Comparison of ENCODE assay signal across 23 cellular contexts in the genomic region with DNA sequence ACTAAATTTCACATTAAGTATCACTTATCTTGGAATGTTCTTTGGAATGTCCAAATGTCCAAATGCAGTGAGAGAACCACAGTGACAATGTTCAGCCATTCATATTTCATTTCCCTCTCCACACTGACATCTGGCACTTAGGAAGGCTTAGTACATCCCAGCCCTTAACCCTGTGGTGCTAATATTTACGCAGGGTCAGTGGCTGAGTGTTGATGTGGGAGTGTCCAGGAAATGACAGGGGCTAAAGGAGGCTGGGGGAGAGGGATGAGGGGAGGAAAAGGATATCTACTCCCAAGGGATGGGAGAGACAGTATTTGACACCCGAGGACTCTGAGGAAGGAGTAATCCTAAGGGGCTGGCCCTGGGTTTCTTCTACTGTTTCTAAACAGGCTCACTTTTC. TPM values are rescaled to one million over a fixed set of nuclear protein-coding genes. Genes with fewer than 3 reads are reported as not detected.
DNase-seq lines count a peak whose midpoint lies in the region; ATAC-seq and TF ChIP-seq lines count a peak whose summit lies in the region.
"Had no signal": no experiment of that assay in that cellular context is flagged by ENCODE, and none has a peak within 500 bp of the region (broad histone marks: within the 10 kb centered on the region; RNA-seq: fewer than 3 reads in every experiment).

No MANE protein-coding gene starts in this region.

- DNase-seq in H9: peak; percentile 10
- DNase-seq in NCI-H2029 treated with DMSO at 0.1 percent for 48 hours (lab: John Stamatoyannopoulos, UW): peak; percentile 19
- DNase-seq in SK-N-DZ (ENCODE audit: low spot score): peak; percentile 20
- DNase-seq in right lobe of liver: no peak
- DNase-seq in effector CD4-positive, alpha-beta T cell: no peak
- no peak for DNase-seq in HT-29 (ENCODE audit: low spot score)
- DNase-seq: activated CD4-positive, alpha-beta T cell treated with anti-CD3 and anti-CD28 coated beads, Interleukin-2, amount 50 U/mL, for 1 hour; activated naive CD8-positive, alpha-beta T cell treated with anti-CD3 and anti-CD28 coated beads, Interleukin-2, amount 10 ng/mL, durations not matched to agents 7 days and 5 days; CD8-positive, alpha-beta T cell; DMS79; effector memory CD4-positive, alpha-beta T cell; NCI-H1105; nucleus accumbens; retina; spleen; stimulated activated CD4-positive, alpha-beta T cell treated with anti-CD3 and anti-CD28 coated beads, Interleukin-4, amount 100 ng/mL, for 1 hour; stimulated activated naive CD8-positive, alpha-beta T cell treated with anti-CD3 and anti-CD28 coated beads, Interleukin-15, Interleukin-2, amounts not matched to agents 100 U/mL and 50 U/mL, for 24 hours; thyroid gland had no signal

- ATAC-seq in right lobe of liver (peak in 3 of 4 donors; percentile 19 to 54 (median 21)), HG03469 (IDR thresholded peaks at IDR 0.05; ENCODE audit: unreplicated experiment) (no peak)
- ATAC-seq: CD8-positive, alpha-beta T cell; esophagus mucosa; stimulated activated naive CD8-positive, alpha-beta T cell treated with anti-CD3 and anti-CD28 coated beads, Interleukin-15, Interleukin-2, amounts not matched to agents 100 U/mL and 50 U/mL, for 24 hours had no signal

- WGBS in H9 (ENCODE audit: extremely low coverage, insufficient read length, low lambda C conversion rate): no CpG with 5 or more reads among the region's 2 CpGs
- WGBS in right lobe of liver (ENCODE audit: insufficient coverage, low coverage, low lambda C conversion rate, missing lambda C conversion rate): 20% methylated on average over 2 of the region's 2 CpGs

- no peak overlapping the region for H3K27ac Mint-ChIP-seq in H9
- H3K27ac Mint-ChIP-seq: activated naive CD8-positive, alpha-beta T cell treated with anti-CD3 and anti-CD28 coated beads, Interleukin-2, amount 10 ng/mL, durations not matched to agents 7 days and 5 days; CD8-positive, alpha-beta T cell; T-helper 1 cell treated with Interleukin-12 subunit alpha and Interleukin-12 subunit beta and Interleukin-4 antibody, amounts not matched to agents 30 μg/mL and 1 μg/mL, for 36 hours had no signal

- H3K4me1 Mint-ChIP-seq in H9: no peaks in the 10 kb centered on the region; a peak in 2 of 4 replicates
- H3K4me1 Mint-ChIP-seq: activated naive CD8-positive, alpha-beta T cell treated with anti-CD3 and anti-CD28 coated beads, Interleukin-2, amount 10 ng/mL, durations not matched to agents 7 days and 5 days had no signal

- no peaks in the 10 kb centered on the region for H3K9me3 ChIP-seq in H9 (ENCODE audit: control insufficient read depth, low read depth, low read length)
- no peaks in the 10 kb centered on the region for H3K9me3 ChIP-seq in right lobe of liver
- H3K9me3 ChIP-seq: SJCRH30, spleen, thyroid gland had no signal

- H3K79me1 ChIP-seq in H9 (ENCODE audit: insufficient read depth, low read depth, low read length, poor library complexity, severe bottlenecking): no peaks in the 10 kb centered on the region

- H2BK12ac ChIP-seq in H9 (ENCODE audit: insufficient read length, low read depth, low read length): no peak overlapping the region

- H3K4me3 Mint-ChIP-seq in H9: no peak overlapping the region
- H3K4me3 Mint-ChIP-seq: activated naive CD8-positive, alpha-beta T cell treated with anti-CD3 and anti-CD28 coated beads, Interleukin-2, amount 10 ng/mL, durations not matched to agents 7 days and 5 days; CD8-positive, alpha-beta T cell; T-helper 1 cell treated with Interleukin-12 subunit alpha and Interleukin-12 subunit beta and Interleukin-4 antibody, amounts not matched to agents 30 μg/mL and 1 μg/mL, for 36 hours had no signal

- no peaks in the 10 kb centered on the region for H3K27me3 Mint-ChIP-seq in H9 (ENCODE audit: low read depth)

- H2BK120ac ChIP-seq in H9 (ENCODE audit: low read depth, low read length, poor library complexity, severe bottlenecking): no peak overlapping the region

- no peak overlapping the region for H4K5ac ChIP-seq in H9 (ENCODE audit: insufficient read length, low read depth, low read length)

- H3K23me2 ChIP-seq in H9 (ENCODE audit: insufficient read length, low read depth, low read length, poor library complexity, severe bottlenecking): no peaks in the 10 kb centered on the region

- H3K4me2 ChIP-seq in H9 (ENCODE audit: insufficient read depth, insufficient read length, low read length): no peak overlapping the region

- no peaks in the 10 kb centered on the region for H3K36me3 ChIP-seq in right lobe of liver
- H3K36me3 ChIP-seq: SJCRH30, spleen, thyroid gland had no signal

- H3K4ac ChIP-seq in H9 (ENCODE audit: low read depth, low read length): no peak overlapping the region

- H3K23ac ChIP-seq in H9 (ENCODE audit: insufficient read length, low read depth, low read length): no peak overlapping the region

- intact Hi-C loops in right lobe of liver (cut with DNase I): loop anchor here in 1 of 2 donors (10.0 kb wide), 1 partner anchor 203 kb away; no protein-coding TSS in a partner anchor

- H4K91ac ChIP-seq in H9 (ENCODE audit: insufficient read length, low read depth, low read length): no peak overlapping the region

- H3K9me3 Mint-ChIP-seq in H9: peaks cover 9 to 15% of the 10 kb centered on the region in 2 experiments
- H3K9me3 Mint-ChIP-seq: activated naive CD8-positive, alpha-beta T cell treated with anti-CD3 and anti-CD28 coated beads, Interleukin-2, amount 10 ng/mL, durations not matched to agents 7 days and 5 days; CD8-positive, alpha-beta T cell; T-helper 1 cell treated with Interleukin-12 subunit alpha and Interleukin-12 subunit beta and Interleukin-4 antibody, amounts not matched to agents 30 μg/mL and 1 μg/mL, for 36 hours had no signal

- no peak overlapping the region for H3K4me3 ChIP-seq in right lobe of liver
- H3K4me3 ChIP-seq: SJCRH30, spleen, thyroid gland had no signal

- H3T11ph ChIP-seq in H9 (ENCODE audit: low read length): no peak overlapping the region

- H3K9ac ChIP-seq in H9 (ENCODE audit: extremely low read depth, insufficient read length, low read length): no peak overlapping the region

- peaks cover 3 to 16% (median 8%) of the 10 kb centered on the region in 3 experiments; a peak in 6 of 7 replicates for H3K36me3 Mint-ChIP-seq in H9 (ENCODE audit: insufficient read depth in 1 of 3, low read depth in 3 of 3)
- H3K36me3 Mint-ChIP-seq: activated naive CD8-positive, alpha-beta T cell treated with anti-CD3 and anti-CD28 coated beads, Interleukin-2, amount 10 ng/mL, durations not matched to agents 7 days and 5 days; CD8-positive, alpha-beta T cell had no signal

- no peak overlapping the region for H2AFZ ChIP-seq in H9 (ENCODE audit: low read length)

- no peak overlapping the region for H2BK20ac ChIP-seq in H9 (ENCODE audit: low read depth, low read length, poor library complexity, severe bottlenecking)

- H4K20me1 ChIP-seq in H9 (ENCODE audit: control insufficient read depth, insufficient read depth, insufficient read length): no peaks in the 10 kb centered on the region

- TF ChIP-seq POLR2A in right lobe of liver (IDR thresholded peaks at IDR 0.05): no peak

- no peak overlapping the region for H2BK5ac ChIP-seq in H9 (ENCODE audit: insufficient read length, low read length)

- no peaks in the 10 kb centered on the region for H3K4me1 ChIP-seq in H9 (ENCODE audit: insufficient read depth, low read length)
- no peaks in the 10 kb centered on the region for H3K4me1 ChIP-seq in right lobe of liver
- H3K4me1 ChIP-seq: SJCRH30, spleen, thyroid gland had no signal

- no peaks in the 10 kb centered on the region for H3K79me2 ChIP-seq in H9 (ENCODE audit: insufficient read depth, low read length)

- H4K8ac ChIP-seq in H9 (replicated peaks; ENCODE audit: insufficient read length, low read depth, low read length): no peak overlapping the region

- H3K14ac ChIP-seq in H9 (ENCODE audit: insufficient read depth, low read length): no peak overlapping the region

- H3K56ac ChIP-seq in H9 (ENCODE audit: insufficient read length, low read depth, low read length): no peak overlapping the region

- no peak overlapping the region for H2AK5ac ChIP-seq in H9 (ENCODE audit: insufficient read length, low read length)

- H3K27ac ChIP-seq in H9 (ENCODE audit: insufficient read length, low read depth, low read length) (no peak overlapping the region), right lobe of liver (no peak overlapping the region)
- H3K27ac ChIP-seq: SJCRH30, spleen, thyroid gland had no signal

- no peaks in the 10 kb centered on the region for H3K27me3 ChIP-seq in H9 (ENCODE audit: insufficient read depth, low read length)
- H3K27me3 ChIP-seq in right lobe of liver: no peaks in the 10 kb centered on the region
- H3K27me3 ChIP-seq: SJCRH30, spleen, thyroid gland had no signal

- TF ChIP-seq CTCF in H9 (conservative IDR thresholded peaks at IDR 0.05) (no peak), right lobe of liver (IDR thresholded peaks at IDR 0.05) (no peak)

- no peak overlapping the region for H2BK15ac ChIP-seq in H9 (ENCODE audit: low read depth, low read length)

- no peak overlapping the region for H3K18ac ChIP-seq in H9 (ENCODE audit: insufficient read length, low read depth, low read length)

RNA-seq across cellular contexts. Expression of gene CCR4, which starts 14.1 kb away (rescaled TPM):
- total RNA-seq in H9 (2021) (0.07 and 0.09 TPM in 2 replicates), right lobe of liver (under 1 TPM; 0.06 to 0.23 (median 0.11) TPM)
- not detected in 2 replicates for polyA plus RNA-seq in SK-N-DZ (2014; cell fraction: cytosol; rRNA removed)
- 0.05 TPM in 1 of 2 replicates, not detected in the other for polyA plus RNA-seq in SK-N-DZ (2014; cell fraction: nucleus; rRNA removed)
- total RNA-seq in HT-29 (2014; rRNA removed; shearing (Covaris generic)): not detected in 2 replicates
- total RNA-seq: myocyte, SJCRH30 had no signal

Comparison
In these comparisons a context has a peak if more than half of its experiments do, and no peak if none do; other contexts are left out.
1. DNase-seq: peak in H9 (single experiment), NCI-H2029 treated with DMSO at 0.1 percent for 48 hours (single experiment) and SK-N-DZ (single experiment); none in right lobe of liver (0 of 3), effector CD4-positive, alpha-beta T cell (single experiment) and HT-29 (single experiment).